In the genomic region with DNA sequence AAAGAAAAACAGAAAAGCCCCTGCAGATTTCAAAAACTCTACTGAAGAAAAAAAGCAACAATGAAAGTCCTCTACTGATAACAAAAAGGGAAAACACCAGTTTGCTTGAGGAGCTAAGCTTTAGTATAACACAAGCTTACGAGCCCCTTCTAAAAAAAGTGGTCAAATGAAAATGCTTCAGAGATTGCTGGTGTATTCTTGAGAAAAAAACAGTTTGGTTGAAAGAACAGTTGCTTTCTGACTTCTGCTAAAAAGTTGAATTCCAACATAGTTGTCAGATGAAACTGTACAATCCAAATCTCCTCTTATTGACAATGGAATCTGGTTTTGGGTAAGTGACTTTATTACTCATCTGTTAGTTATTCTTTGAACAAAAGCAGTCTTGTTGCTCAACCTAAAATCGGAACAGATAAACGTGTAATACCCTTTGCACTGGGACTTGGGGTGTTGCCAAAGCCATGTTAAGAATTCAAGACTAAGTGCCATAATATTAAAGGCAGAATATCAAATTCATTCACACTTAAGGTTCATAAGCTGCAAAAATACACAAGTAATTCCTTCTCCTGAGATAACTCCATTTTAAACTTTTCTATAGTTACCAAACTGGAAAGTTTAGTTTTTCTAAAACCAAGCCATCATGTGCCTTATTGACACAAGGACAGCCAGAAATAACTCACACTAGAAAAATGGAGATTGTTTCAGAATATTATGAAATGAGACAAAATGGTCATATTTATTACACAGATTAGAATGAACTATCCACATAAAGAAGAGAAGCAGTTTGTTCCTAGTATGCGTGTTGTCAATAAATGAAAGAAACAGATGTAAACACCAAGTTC, we compare ENCODE assay signal across 8 cellular contexts. TPM values are rescaled to one million over a fixed set of nuclear protein-coding genes. Genes with fewer than 3 reads are reported as not detected.
DNase-seq lines count a peak whose midpoint lies in the region; ATAC-seq and TF ChIP-seq lines count a peak whose summit lies in the region.
"Had no signal": no experiment of that assay in that cellular context is flagged by ENCODE, and none has a peak within 500 bp of the region (broad histone marks: within the 10 kb centered on the region; RNA-seq: fewer than 3 reads in every experiment).

No MANE protein-coding gene starts in this region.

- no peaks in the 10 kb centered on the region for H3K9me3 ChIP-seq in SJCRH30 (replicated peaks)
- H3K9me3 ChIP-seq: adrenal gland had no signal

- peaks cover 27% of the 10 kb centered on the region for H3K4me1 ChIP-seq in SJCRH30
- H3K4me1 ChIP-seq: adrenal gland had no signal

- intact Hi-C loops in activated T-helper 1 cell treated with anti-CD3 and anti-CD28 coated beads, Interleukin-12 subunit alpha, Interleukin-12 subunit beta, Interleukin-2, Interleukin-4 antibody, amounts not matched to agents 30 ng/mL and 10 ng/mL and 1 ng/mL, durations not matched to agents 14 hours and 24 hours and 36 hours (cut with micrococcal nuclease), result no loop called here

- peak overlapping the region; percentile 12; the same call in 1 of the 2 replicates for H3K4me3 ChIP-seq in SJCRH30
- H3K4me3 ChIP-seq in kidney epithelial cell (ENCODE audit: low read depth, low read length), result no peak overlapping the region
- H3K4me3 ChIP-seq: adrenal gland had no signal

- peak overlapping the region; percentile 60 for H3K27ac ChIP-seq in SJCRH30
- H3K27ac ChIP-seq: adrenal gland had no signal

- H3K9me3 Mint-ChIP-seq in activated T-helper 1 cell treated with anti-CD3 and anti-CD28 coated beads, Interleukin-12 subunit alpha, Interleukin-12 subunit beta, Interleukin-2, Interleukin-4 antibody, amounts not matched to agents 30 ng/mL and 10 ng/mL and 1 ng/mL, durations not matched to agents 14 hours and 24 hours and 36 hours, result no peaks in the 10 kb centered on the region

- peak; percentile 52 for ATAC-seq in GM18861 (IDR thresholded peaks at IDR 0.05; ENCODE audit: unreplicated experiment)
- ATAC-seq in HG02678 (IDR thresholded peaks at IDR 0.05; ENCODE audit: unreplicated experiment), result peak; percentile 41

- peaks cover 6% of the 10 kb centered on the region for H3K4me1 Mint-ChIP-seq in activated T-helper 1 cell treated with anti-CD3 and anti-CD28 coated beads, Interleukin-12 subunit alpha, Interleukin-12 subunit beta, Interleukin-2, Interleukin-4 antibody, amounts not matched to agents 30 ng/mL and 10 ng/mL and 1 ng/mL, durations not matched to agents 14 hours and 24 hours and 36 hours (ENCODE audit: low read depth)

- no peak for TF ChIP-seq CTCF in kidney epithelial cell (IDR thresholded peaks at IDR 0.05; ENCODE audit: insufficient read depth, low read length, poor library complexity, severe bottlenecking)

- H3K27me3 ChIP-seq in SJCRH30 (no peaks in the 10 kb centered on the region), kidney epithelial cell (ENCODE audit: control insufficient read depth, insufficient read depth, low read length) (no peaks in the 10 kb centered on the region)

- H3K27me3 Mint-ChIP-seq in activated T-helper 1 cell treated with anti-CD3 and anti-CD28 coated beads, Interleukin-12 subunit alpha, Interleukin-12 subunit beta, Interleukin-2, Interleukin-4 antibody, amounts not matched to agents 30 ng/mL and 10 ng/mL and 1 ng/mL, durations not matched to agents 14 hours and 24 hours and 36 hours (ENCODE audit: insufficient read depth), result peaks cover 21% of the 10 kb centered on the region

- H3K36me3 Mint-ChIP-seq in activated T-helper 1 cell treated with anti-CD3 and anti-CD28 coated beads, Interleukin-12 subunit alpha, Interleukin-12 subunit beta, Interleukin-2, Interleukin-4 antibody, amounts not matched to agents 30 ng/mL and 10 ng/mL and 1 ng/mL, durations not matched to agents 14 hours and 24 hours and 36 hours (ENCODE audit: low read depth), result no peaks in the 10 kb centered on the region

- no peaks in the 10 kb centered on the region for H3K36me3 ChIP-seq in SJCRH30
- H3K36me3 ChIP-seq in kidney epithelial cell (ENCODE audit: control insufficient read depth, insufficient read depth, low read length), result no peaks in the 10 kb centered on the region
- H3K36me3 ChIP-seq: adrenal gland had no signal

- no peak overlapping the region for H3K4me3 Mint-ChIP-seq in activated T-helper 1 cell treated with anti-CD3 and anti-CD28 coated beads, Interleukin-12 subunit alpha, Interleukin-12 subunit beta, Interleukin-2, Interleukin-4 antibody, amounts not matched to agents 30 ng/mL and 10 ng/mL and 1 ng/mL, durations not matched to agents 14 hours and 24 hours and 36 hours

- peak; percentile 50 to 71 for DNase-seq in SJCRH30
- peak; percentile 69 for DNase-seq in kidney epithelial cell (ENCODE audit: low read depth)
- no peak for DNase-seq in activated T-helper 1 cell treated with anti-CD3 and anti-CD28 coated beads, Interleukin-12 subunit alpha, Interleukin-12 subunit beta, Interleukin-2, Interleukin-4 antibody, amounts not matched to agents 30 ng/mL and 10 ng/mL and 1 ng/mL, durations not matched to agents 14 hours and 24 hours and 36 hours (ENCODE audit: low spot score)
- no peak for DNase-seq in OCI-M2 (lab: John Stamatoyannopoulos, UW; ENCODE audit: unreplicated experiment)
- DNase-seq in anterior cingulate cortex (lab: John Stamatoyannopoulos, UW), result no peak

- H3K27ac Mint-ChIP-seq in activated T-helper 1 cell treated with anti-CD3 and anti-CD28 coated beads, Interleukin-12 subunit alpha, Interleukin-12 subunit beta, Interleukin-2, Interleukin-4 antibody, amounts not matched to agents 30 ng/mL and 10 ng/mL and 1 ng/mL, durations not matched to agents 14 hours and 24 hours and 36 hours, result no peak overlapping the region

RNA-seq across cellular contexts. Expression of a gene that starts 45.3 kb away (rescaled TPM):
- 24.7 and 28.2 TPM in 2 replicates for total RNA-seq in SJCRH30 (2014; rRNA removed; shearing (Covaris generic))
- total RNA-seq in kidney epithelial cell, result 13.7 and 16.1 TPM in 2 replicates
- total RNA-seq in activated T-helper 1 cell treated with anti-CD3 and anti-CD28 coated beads, Interleukin-12 subunit alpha, Interleukin-12 subunit beta, Interleukin-2, Interleukin-4 antibody, amounts not matched to agents 30 ng/mL and 10 ng/mL and 1 ng/mL, durations not matched to agents 14 hours and 24 hours and 36 hours, result 7.3 TPM in 2 replicates

Comparison
In these comparisons a context has a peak if more than half of its experiments do, and no peak if none do; other contexts are left out.
1. DNase-seq: peak in SJCRH30 (2 of 2) and kidney epithelial cell (single experiment); none in activated T-helper 1 cell treated with anti-CD3 and anti-CD28 coated beads, Interleukin-12 subunit alpha, Interleukin-12 subunit beta, Interleukin-2, Interleukin-4 antibody, amounts not matched to agents 30 ng/mL and 10 ng/mL and 1 ng/mL, durations not matched to agents 14 hours and 24 hours and 36 hours (single experiment), OCI-M2 (single experiment) and anterior cingulate cortex (0 of 58).